ENCODE assay signal across 8 cellular contexts in genomic region chr17:73092518-73093135, GRCh38. TPM values are rescaled to one million over a fixed set of nuclear protein-coding genes. Genes with fewer than 3 reads are reported as not detected.
DNase-seq lines count a peak whose midpoint lies in the region; TF ChIP-seq lines count a peak whose summit lies in the region.

Gene SLC39A11, minus strand, starts transcription at chr17:73092688. Its CDS starts 3,924 bp downstream, at chr17:73088764.

- DNase-seq in GM03348 (ENCODE audit: low spot score) (peak; percentile 98), HEK293T (ENCODE audit: extremely low spot score) (peak; percentile 96), MV-4-11 (lab: John Stamatoyannopoulos, UW) (peak; percentile 94), SK-N-MC (ENCODE audit: low read depth, low spot score) (peak; percentile 28), globus pallidus (ENCODE audit: low spot score) (peak; percentile 97), occipital lobe (lab: John Stamatoyannopoulos, UW) (peak; percentile 94)
- peak; percentile 94 for DNase-seq in activated naive CD4-positive, alpha-beta T cell treated with anti-CD3 and anti-CD28 coated beads, Interleukin-2, amount 10 ng/mL, durations not matched to agents 7 days and 5 days

- H3K9me3 ChIP-seq in SK-N-MC (ENCODE audit: low read depth, low read length): no peaks in the 10 kb centered on the region

- peak within 1 kb of the TSS; percentile 97 for H3K4me3 Mint-ChIP-seq in activated naive CD4-positive, alpha-beta T cell treated with anti-CD3 and anti-CD28 coated beads, Interleukin-2, amount 10 ng/mL, durations not matched to agents 7 days and 5 days

- H3K4me1 Mint-ChIP-seq in activated naive CD4-positive, alpha-beta T cell treated with anti-CD3 and anti-CD28 coated beads, Interleukin-2, amount 10 ng/mL, durations not matched to agents 7 days and 5 days: peaks cover 20% of the 10 kb centered on the region

- H3K27ac ChIP-seq in SK-N-MC (no peak within 1 kb of the TSS), temporal lobe (ENCODE audit: low read depth, low read length) (peak within 1 kb of the TSS; percentile 83)

- POLR2A ChIA-PET in HEK293T (lab: Yijun Ruan, JAX): interaction anchor here (0.7 kb wide), 1 partner anchor 9 kb away, joined by 3 read pairs; no protein-coding TSS in a partner anchor

- H3K36me3 ChIP-seq in SK-N-MC (ENCODE audit: insufficient read depth, low read length): no peaks in the 10 kb centered on the region

- peaks cover 19% of the 10 kb centered on the region for H3K27me3 Mint-ChIP-seq in activated naive CD4-positive, alpha-beta T cell treated with anti-CD3 and anti-CD28 coated beads, Interleukin-2, amount 10 ng/mL, durations not matched to agents 7 days and 5 days

- H3K27ac Mint-ChIP-seq in activated naive CD4-positive, alpha-beta T cell treated with anti-CD3 and anti-CD28 coated beads, Interleukin-2, amount 10 ng/mL, durations not matched to agents 7 days and 5 days: peak within 1 kb of the TSS; percentile 85

- peak within 1 kb of the TSS; percentile 87 for H3K4me3 ChIP-seq in SK-N-MC

- CTCF ChIA-PET in HEK293T (lab: Yijun Ruan, JAX): no interaction called here
- CTCF ChIA-PET in activated naive CD4-positive, alpha-beta T cell treated with anti-CD3 and anti-CD28 coated beads, Interleukin-2, amount 10 ng/mL, durations not matched to agents 7 days and 5 days (lab: Charles Lee): interaction anchor here (1.1 to 1.5 kb wide), 2 partner anchors 365 to 536 kb away, joined by 3 to 4 read pairs; no protein-coding TSS in a partner anchor

- H3K36me3 Mint-ChIP-seq in activated naive CD4-positive, alpha-beta T cell treated with anti-CD3 and anti-CD28 coated beads, Interleukin-2, amount 10 ng/mL, durations not matched to agents 7 days and 5 days: no peaks in the 10 kb centered on the region

- no peaks in the 10 kb centered on the region for H3K9me3 Mint-ChIP-seq in activated naive CD4-positive, alpha-beta T cell treated with anti-CD3 and anti-CD28 coated beads, Interleukin-2, amount 10 ng/mL, durations not matched to agents 7 days and 5 days

- H3K9ac ChIP-seq in SK-N-MC (ENCODE audit: insufficient read length): peak within 1 kb of the TSS; percentile 63

TF ChIP-seq in HEK293T, 16 proteins besides CTCF, POLR2A, EP300 and RAD21:
- TF ChIP-seq ELF4 (IDR thresholded peaks at IDR 0.05) (peak; percentile 93), SP1 (IDR thresholded peaks at IDR 0.05) (no peak), ZNF384 (IDR thresholded peaks at IDR 0.05) (no peak), L3MBTL2 (conservative IDR thresholded peaks at IDR 0.05) (peak; percentile 93), LEF1 (IDR thresholded peaks at IDR 0.05; ENCODE audit: borderline replicate concordance) (no peak), PKNOX1 (IDR thresholded peaks at IDR 0.05) (peak; percentile 60)

RNA-seq across cellular contexts. Expression of gene SLC39A11, which starts in this region (rescaled TPM):
- total RNA-seq in occipital lobe (9.5 TPM), temporal lobe (4.9 TPM)

Comparison
In these comparisons a context has a peak if more than half of its experiments do, and no peak if none do; other contexts are left out.
1. DNase-seq: peak in every context shown above with its lines; median percentile 98 in GM03348; 97 in globus pallidus; 96 in HEK293T; 94 in MV-4-11; 94 in activated naive CD4-positive, alpha-beta T cell treated with anti-CD3 and anti-CD28 coated beads, Interleukin-2, amount 10 ng/mL, durations not matched to agents 7 days and 5 days; 94 in occipital lobe; 28 in SK-N-MC.